In genomic region chr1:201396859-201397464, GRCh38 we compare ENCODE assay signal across 15 cellular contexts. TPM values are rescaled to one million over a fixed set of nuclear protein-coding genes. Genes with fewer than 3 reads are reported as not detected.
DNase-seq lines count a peak whose midpoint lies in the region; ATAC-seq and TF ChIP-seq lines count a peak whose summit lies in the region.
"Had no signal": no experiment of that assay in that cellular context is flagged by ENCODE, and none has a peak within 500 bp of the region (broad histone marks: within the 10 kb centered on the region; RNA-seq: fewer than 3 reads in every experiment).

No MANE protein-coding gene starts in this region.

- H3K4me1 Mint-ChIP-seq in nephron = peaks cover 63% of the 10 kb centered on the region

- ATAC-seq in HG03469 (IDR thresholded peaks at IDR 0.05; ENCODE audit: unreplicated experiment) = no peak
- ATAC-seq: gastroesophageal sphincter had no signal

- H3K4me3 Mint-ChIP-seq in nephron = no peak overlapping the region
- H3K4me3 Mint-ChIP-seq: activated T-helper 1 cell treated with anti-CD3 and anti-CD28 coated beads, Interleukin-12 subunit alpha, Interleukin-12 subunit beta, Interleukin-2, Interleukin-4 antibody, amounts not matched to agents 30 ng/mL and 10 ng/mL and 1 ng/mL, durations not matched to agents 14 hours and 24 hours and 36 hours; naive B cell had no signal

- H3K27me3 Mint-ChIP-seq in nephron (ENCODE audit: low read depth) = peaks cover 46% of the 10 kb centered on the region

- DNase-seq in ACHN (peak; percentile 88), epithelial cell of proximal tubule (ENCODE audit: low read depth) (no peak), SKM-1 (lab: John Stamatoyannopoulos, UW; ENCODE audit: unreplicated experiment) (no peak), NCI-H1048 (lab: John Stamatoyannopoulos, UW) (no peak)
- DNase-seq in effector CD8-positive, alpha-beta T cell (lab: John Stamatoyannopoulos, UW) = no peak
- DNase-seq: central memory CD4-positive, alpha-beta T cell; naive B cell; NCI-H187; RPMI8226; stimulated activated CD4-positive, alpha-beta T cell treated with anti-CD3 and anti-CD28 coated beads, Interleukin-1b, Interleukin-23, amount 100 ng/mL, for 48 hours had no signal

- no peaks in the 10 kb centered on the region for H3K9me3 Mint-ChIP-seq in nephron
- H3K9me3 Mint-ChIP-seq: activated T-helper 1 cell treated with anti-CD3 and anti-CD28 coated beads, Interleukin-12 subunit alpha, Interleukin-12 subunit beta, Interleukin-2, Interleukin-4 antibody, amounts not matched to agents 30 ng/mL and 10 ng/mL and 1 ng/mL, durations not matched to agents 14 hours and 24 hours and 36 hours; naive B cell had no signal

- no peaks in the 10 kb centered on the region for H3K36me3 Mint-ChIP-seq in nephron (ENCODE audit: low read depth)
- H3K36me3 Mint-ChIP-seq: naive B cell had no signal

- no peak for TF ChIP-seq CTCF in epithelial cell of proximal tubule (conservative IDR thresholded peaks at IDR 0.05; ENCODE audit: low read depth, low read length)
- no peak for TF ChIP-seq CTCF in nephron (IDR thresholded peaks at IDR 0.05; ENCODE audit: unreplicated experiment in 3 of 3)

- H3K27ac Mint-ChIP-seq in nephron = peak overlapping the region; percentile 37 to 68 (median 45)
- H3K27ac Mint-ChIP-seq: activated T-helper 1 cell treated with anti-CD3 and anti-CD28 coated beads, Interleukin-12 subunit alpha, Interleukin-12 subunit beta, Interleukin-2, Interleukin-4 antibody, amounts not matched to agents 30 ng/mL and 10 ng/mL and 1 ng/mL, durations not matched to agents 14 hours and 24 hours and 36 hours; naive B cell had no signal

- TF ChIP-seq EP300 in Ishikawa (IDR thresholded peaks at IDR 0.05; ENCODE audit: borderline replicate concordance) = peak; percentile 32; the same call in 1 of the 2 replicates

- in situ Hi-C loops in ACHN (cut with HindIII; ENCODE audit: low pct_ligation_motif_present, low pct_unique_long_range_greater_than_20kb, low sequenced_read_pairs) = no loop called here

- no peak for TF ChIP-seq RAD21 in Ishikawa (IDR thresholded peaks at IDR 0.05; ENCODE audit: low read depth)

- H3K4me3 ChIP-seq in epithelial cell of proximal tubule (ENCODE audit: low read depth, low read length) = peak overlapping the region; percentile 57
- H3K4me3 ChIP-seq: gastroesophageal sphincter had no signal

TF ChIP-seq in Ishikawa, 13 proteins besides CTCF, POLR2A, EP300 and RAD21:
- TF ChIP-seq MAX (IDR thresholded peaks at IDR 0.05) (0 out of 2 replicates have a peak, but pooled peaks have one; percentile 27), CREB1 (IDR thresholded peaks at IDR 0.05; ENCODE audit: low read depth) (no peak), NFIC (IDR thresholded peaks at IDR 0.05) (peak; percentile 65), EGR1 (IDR thresholded peaks at IDR 0.05) (no peak)

RNA-seq across cellular contexts. Expression of gene LAD1, which starts 2.2 kb away (rescaled TPM):
- total RNA-seq in epithelial cell of proximal tubule = 36.9 and 72.5 TPM in 2 replicates
- total RNA-seq: activated T-helper 1 cell treated with anti-CD3 and anti-CD28 coated beads, Interleukin-12 subunit alpha, Interleukin-12 subunit beta, Interleukin-2, Interleukin-4 antibody, amounts not matched to agents 30 ng/mL and 10 ng/mL and 1 ng/mL, durations not matched to agents 14 hours and 24 hours and 36 hours had no signal

RNA-seq across cellular contexts. Expression of gene TNNT2, which starts 19.5 kb away (rescaled TPM):
- 0.17 TPM in 1 of 2 replicates, not detected in the other for total RNA-seq in epithelial cell of proximal tubule
- total RNA-seq: activated T-helper 1 cell treated with anti-CD3 and anti-CD28 coated beads, Interleukin-12 subunit alpha, Interleukin-12 subunit beta, Interleukin-2, Interleukin-4 antibody, amounts not matched to agents 30 ng/mL and 10 ng/mL and 1 ng/mL, durations not matched to agents 14 hours and 24 hours and 36 hours had no signal

RNA-seq across cellular contexts. Expression of gene TNNI1, which starts 24.6 kb away (rescaled TPM):
- 0.35 TPM in 1 of 2 replicates, not detected in the other for total RNA-seq in epithelial cell of proximal tubule
- total RNA-seq: activated T-helper 1 cell treated with anti-CD3 and anti-CD28 coated beads, Interleukin-12 subunit alpha, Interleukin-12 subunit beta, Interleukin-2, Interleukin-4 antibody, amounts not matched to agents 30 ng/mL and 10 ng/mL and 1 ng/mL, durations not matched to agents 14 hours and 24 hours and 36 hours; gastroesophageal sphincter had no signal
